8 cellular contexts compared by ENCODE assay signal in the genomic region with DNA sequence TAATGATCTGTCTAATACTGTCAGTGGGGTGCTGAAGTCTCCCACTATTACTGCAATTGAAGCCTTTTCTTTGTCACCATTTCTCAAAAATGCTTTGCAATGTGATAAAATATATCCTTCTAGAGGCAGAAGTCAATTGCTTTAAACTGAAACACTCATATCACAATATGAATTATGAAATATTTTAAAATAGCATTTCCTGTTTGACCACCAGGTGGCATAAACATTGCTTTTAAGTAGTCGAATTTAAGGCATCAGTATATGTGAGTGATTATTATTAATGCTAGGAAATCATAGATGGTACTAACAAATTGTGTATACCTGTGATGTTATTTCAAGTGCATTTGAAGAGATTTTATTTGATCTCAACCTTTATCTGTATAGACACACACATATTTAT.
DNase-seq lines count a peak whose midpoint lies in the region; ATAC-seq and TF ChIP-seq lines count a peak whose summit lies in the region.

No MANE protein-coding gene starts in this region.

- H3K27me3 ChIP-seq in cardiac muscle cell (no peaks in the 10 kb centered on the region), right atrium auricular region (no peaks in the 10 kb centered on the region), PC-9 (ENCODE audit: insufficient read depth, low read depth) (no peaks in the 10 kb centered on the region), upper lobe of right lung (no peaks in the 10 kb centered on the region), WERI-Rb-1 (ENCODE audit: insufficient read depth, low read depth, severe bottlenecking) (no peaks in the 10 kb centered on the region)

- POLR2A ChIA-PET in PC-9 (lab: Charles Lee; ENCODE audit: unreplicated experiment): no interaction called here

- H3K9me2 ChIP-seq in PC-9 (ENCODE audit: insufficient read depth): no peaks in the 10 kb centered on the region

- no peak overlapping the region for H2AFZ ChIP-seq in PC-9

- ATAC-seq in upper lobe of right lung: no peak

- peak in 1 of 2 donors; percentile 8 for DNase-seq in cardiac muscle cell (ENCODE audit: low read depth in 1 of 2, low spot score in 1 of 2)
- no peak for DNase-seq in right atrium auricular region (ENCODE audit: low spot score)
- DNase-seq in PC-9: peak in 1 of 2 experiments; percentile 35
- peak; percentile 32 for DNase-seq in fibroblast of peridontal ligament (ENCODE audit: extremely low read depth)
- no peak for DNase-seq in upper lobe of right lung
- no peak for DNase-seq in WERI-Rb-1
- no peak for DNase-seq in SKM-1 treated with dmso at 0.1 percent for 144 hours (lab: John Stamatoyannopoulos, UW; ENCODE audit: unreplicated experiment)
- no peak for DNase-seq in UCSD-AML1 (lab: John Stamatoyannopoulos, UW; ENCODE audit: unreplicated experiment)

- CTCF ChIA-PET in PC-9 (lab: Charles Lee): no interaction called here

- H3K9me3 ChIP-seq in cardiac muscle cell (ENCODE audit: low read depth) (no peaks in the 10 kb centered on the region), right atrium auricular region (no peaks in the 10 kb centered on the region), PC-9 (ENCODE audit: insufficient read depth, low read depth) (no peaks in the 10 kb centered on the region), upper lobe of right lung (no peaks in the 10 kb centered on the region), WERI-Rb-1 (ENCODE audit: severe bottlenecking) (peaks cover 3% of the 10 kb centered on the region)

- H3K4me3 ChIP-seq in cardiac muscle cell (no peak overlapping the region), right atrium auricular region (no peak overlapping the region), PC-9 (no peak overlapping the region), upper lobe of right lung (no peak overlapping the region), WERI-Rb-1 (ENCODE audit: low read depth, low read length) (no peak overlapping the region)

- H3K4me1 ChIP-seq in cardiac muscle cell (ENCODE audit: low read depth) (no peaks in the 10 kb centered on the region), right atrium auricular region (no peaks in the 10 kb centered on the region), PC-9 (replicated peaks; ENCODE audit: insufficient read depth) (no peaks in the 10 kb centered on the region), upper lobe of right lung (no peaks in the 10 kb centered on the region)

- BruUV-seq in PC-9 (replicated peaks; lab: Mats Ljungman, UMichigan): no TSS peak

- H3K79me2 ChIP-seq in PC-9 (ENCODE audit: low read depth): no peaks in the 10 kb centered on the region

- no peaks in the 10 kb centered on the region for H4K20me1 ChIP-seq in PC-9 (ENCODE audit: insufficient read depth)

- no peaks in the 10 kb centered on the region for H3K36me3 ChIP-seq in cardiac muscle cell
- no peaks in the 10 kb centered on the region for H3K36me3 ChIP-seq in right atrium auricular region
- no peaks in the 10 kb centered on the region for H3K36me3 ChIP-seq in PC-9 (ENCODE audit: low read depth)
- H3K36me3 ChIP-seq in upper lobe of right lung: no peaks in the 10 kb centered on the region
- H3K36me3 ChIP-seq in WERI-Rb-1: no peaks in the 10 kb centered on the region

- TF ChIP-seq CTCF in cardiac muscle cell (IDR thresholded peaks at IDR 0.05; ENCODE audit: low read depth, low read length) (peak; percentile 24), right atrium auricular region (IDR thresholded peaks at IDR 0.05) (peak in 1 of 2 donors; percentile 63), PC-9 (conservative IDR thresholded peaks at IDR 0.05) (peak; percentile 61), upper lobe of right lung (IDR thresholded peaks at IDR 0.05) (peak; percentile 48), WERI-Rb-1 (IDR thresholded peaks at IDR 0.05; ENCODE audit: low read depth, low read length) (no peak)

- no peaks in the 10 kb centered on the region for H3F3A ChIP-seq in PC-9 (ENCODE audit: insufficient read depth, low read depth)

- H3K27ac ChIP-seq in cardiac muscle cell (no peak overlapping the region), right atrium auricular region (no peak overlapping the region), PC-9 (no peak overlapping the region), upper lobe of right lung (no peak overlapping the region), WERI-Rb-1 (no peak overlapping the region)

- intact Hi-C loops in PC-9 (cut with micrococcal nuclease; ENCODE audit: unreplicated experiment): loop anchor here (2.0 kb wide), 1 partner anchor 1070 kb away; no protein-coding TSS in a partner anchor
- intact Hi-C loops in upper lobe of right lung (cut with DNase I): no loop called here

- H3K4me2 ChIP-seq in PC-9: no peak overlapping the region
